In genomic region chr19:17687141-17687856, GRCh38 we compare ENCODE assay signal across 11 cellular contexts. TPM values are rescaled to one million over a fixed set of nuclear protein-coding genes. Genes with fewer than 3 reads are reported as not detected.
DNase-seq lines count a peak whose midpoint lies in the region; ATAC-seq and TF ChIP-seq lines count a peak whose summit lies in the region.
"Had no signal": no experiment of that assay in that cellular context is flagged by ENCODE, and none has a peak within 500 bp of the region (broad histone marks: within the 10 kb centered on the region; RNA-seq: fewer than 3 reads in every experiment).

No MANE protein-coding gene starts in this region.

- peaks cover 7% of the 10 kb centered on the region for H3K4me1 Mint-ChIP-seq in activated naive CD8-positive, alpha-beta T cell treated with anti-CD3 and anti-CD28 coated beads for 36 hours
- peaks cover 12 to 17% of the 10 kb centered on the region in 2 donors for H3K4me1 Mint-ChIP-seq in immature natural killer cell

- intact Hi-C loops in A673 (cut with micrococcal nuclease; ENCODE audit: unreplicated experiment): no loop called here

- TF ChIP-seq CTCF in A673 (conservative IDR thresholded peaks at IDR 0.05; ENCODE audit: low read depth, low read length): no peak
- no peak for TF ChIP-seq CTCF in GM10266 (IDR thresholded peaks at IDR 0.05; ENCODE audit: control insufficient read depth, insufficient read depth, low read depth, missing control alignments)

- CTCF ChIA-PET in A673 (lab: Charles Lee): interaction anchor here (1.0 kb wide), 1 partner anchor 81 kb away, joined by 3 read pairs; no protein-coding TSS in a partner anchor

- no peaks in the 10 kb centered on the region for H3K27me3 ChIP-seq in A673 (replicated peaks; ENCODE audit: insufficient read depth, low read depth, low read length, poor library complexity)

- H3K4me3 ChIP-seq in A673 (ENCODE audit: low read depth, low read length, poor library complexity, severe bottlenecking): peak overlapping the region; percentile 52
- H3K4me3 ChIP-seq: SK-N-MC, upper lobe of right lung had no signal

- H3K9me3 ChIP-seq in A673 (ENCODE audit: low read depth, low read length, poor library complexity, severe bottlenecking): no peaks in the 10 kb centered on the region
- H3K9me3 ChIP-seq: gastroesophageal sphincter, upper lobe of right lung had no signal

- DNase-seq in A673 (ENCODE audit: low spot score) (peak; percentile 33), GM10266 (ENCODE audit: extremely low spot score) (peak; percentile 32), immature natural killer cell (no peak), NCI-H2196 treated with DMSO at 0.1 percent for 48 hours (lab: John Stamatoyannopoulos, UW; ENCODE audit: unreplicated experiment) (no peak), NCI-H187 treated with DMSO at 0.1 percent for 48 hours (lab: John Stamatoyannopoulos, UW) (no peak)
- DNase-seq in activated naive CD8-positive, alpha-beta T cell treated with anti-CD3 and anti-CD28 coated beads for 36 hours: no peak

- H3K27me3 Mint-ChIP-seq in activated naive CD8-positive, alpha-beta T cell treated with anti-CD3 and anti-CD28 coated beads for 36 hours: peaks cover 86% of the 10 kb centered on the region
- H3K27me3 Mint-ChIP-seq in immature natural killer cell (ENCODE audit: low read depth in 3 of 3): peaks cover 12 to 34% (median 17%) of the 10 kb centered on the region in 3 donors

- peak overlapping the region; percentile 38 for H3K4me3 Mint-ChIP-seq in activated naive CD8-positive, alpha-beta T cell treated with anti-CD3 and anti-CD28 coated beads for 36 hours
- peak overlapping the region; percentile 18 to 74 (median 25) for H3K4me3 Mint-ChIP-seq in immature natural killer cell

- POLR2A ChIA-PET in A673 (lab: Charles Lee; ENCODE audit: low non-redundant PET): no interaction called here

- no peak overlapping the region for H3K27ac ChIP-seq in A673 (ENCODE audit: low read depth, low read length, poor library complexity, severe bottlenecking)
- H3K27ac ChIP-seq: gastroesophageal sphincter, SK-N-MC, upper lobe of right lung had no signal

- no peaks in the 10 kb centered on the region for H3K36me3 ChIP-seq in A673 (ENCODE audit: insufficient read depth, low read length, poor library complexity, severe bottlenecking)
- H3K36me3 ChIP-seq: gastroesophageal sphincter, upper lobe of right lung had no signal

- no peaks in the 10 kb centered on the region for H3K36me3 Mint-ChIP-seq in activated naive CD8-positive, alpha-beta T cell treated with anti-CD3 and anti-CD28 coated beads for 36 hours
- H3K36me3 Mint-ChIP-seq in immature natural killer cell: peaks cover 0 to 4% (median 3%) of the 10 kb centered on the region in 3 donors

- BruUV-seq in A673 (replicated peaks; lab: Mats Ljungman, UMichigan): no TSS peak

- H3K4me1 ChIP-seq in A673 (ENCODE audit: insufficient read depth, low read length, poor library complexity, severe bottlenecking): peaks cover 17% of the 10 kb centered on the region

- no peaks in the 10 kb centered on the region for H3K9me3 Mint-ChIP-seq in activated naive CD8-positive, alpha-beta T cell treated with anti-CD3 and anti-CD28 coated beads for 36 hours
- H3K9me3 Mint-ChIP-seq in immature natural killer cell: peaks cover 0 to 5% (median 0%) of the 10 kb centered on the region in 6 donors

- no peak overlapping the region for H3K27ac Mint-ChIP-seq in activated naive CD8-positive, alpha-beta T cell treated with anti-CD3 and anti-CD28 coated beads for 36 hours
- H3K27ac Mint-ChIP-seq in immature natural killer cell: no peak overlapping the region

- ATAC-seq in HG03565 (IDR thresholded peaks at IDR 0.05; ENCODE audit: unreplicated experiment): no peak
- ATAC-seq in GM19463 (IDR thresholded peaks at IDR 0.05; ENCODE audit: unreplicated experiment): no peak
- ATAC-seq: gastroesophageal sphincter had no signal

RNA-seq across cellular contexts. Expression of gene UNC13A, which starts 0.9 kb away (rescaled TPM):
- total RNA-seq in A673 (2021): 5.8 and 6.8 TPM in 2 replicates
- total RNA-seq in activated naive CD8-positive, alpha-beta T cell treated with anti-CD3 and anti-CD28 coated beads for 36 hours: under 1 TPM in 1 of 2 experiments, not detected in 1; 0.08 TPM
- not detected for polyA plus RNA-seq in immature natural killer cell

RNA-seq across cellular contexts. Expression of gene MAP1S, which starts 32.0 kb away (rescaled TPM):
- total RNA-seq in A673 (2021): 79.1 and 87.3 TPM in 2 replicates
- total RNA-seq in activated naive CD8-positive, alpha-beta T cell treated with anti-CD3 and anti-CD28 coated beads for 36 hours: 10 to 100 TPM; 61.0 to 62.2 TPM
- polyA plus RNA-seq in immature natural killer cell: 10 to 100 TPM; 14.7 to 51.5 (median 17.7) TPM

Comparison
In these comparisons a context has a peak if more than half of its experiments do, and no peak if none do; other contexts are left out.
1. DNase-seq: peak in A673 (single experiment) and GM10266 (single experiment); none in activated naive CD8-positive, alpha-beta T cell treated with anti-CD3 and anti-CD28 coated beads for 36 hours (single experiment), immature natural killer cell (0 of 3), NCI-H2196 treated with DMSO at 0.1 percent for 48 hours (single experiment) and NCI-H187 treated with DMSO at 0.1 percent for 48 hours (single experiment).